1 cellular context compared by ENCODE assay signal in genomic region chr9:125143377-125144090, GRCh38.
TF ChIP-seq lines count a peak whose summit lies in the region.

SCAI (minus strand) TSS chr9:125143528; CDS start chr9:125143437, 91 bp downstream.

TF ChIP-seq in K562, 482 proteins besides CTCF, POLR2A, EP300 and RAD21 (continued from another document and continues in another):
- TF ChIP-seq UBTF (IDR thresholded peaks at IDR 0.05; ENCODE audit: borderline replicate concordance in 1 of 2, low read depth in 2 of 2, low read length in 2 of 2) (peak; percentile 71 to 82; a peak in 3 of 4 replicates), SUPT5H (IDR thresholded peaks at IDR 0.05) (no peak), TOE1 (IDR thresholded peaks at IDR 0.05; ENCODE audit: borderline replicate concordance) (peak; percentile 39; the same call in 1 of the 2 replicates), TOE1 (CRISPR knock-in tag; IDR thresholded peaks at IDR 0.05; ENCODE audit: borderline replicate concordance, low read depth) (no peak), ZNF277 (CRISPR knock-in tag; IDR thresholded peaks at IDR 0.05; ENCODE audit: borderline replicate concordance) (no peak), TAF15 (IDR thresholded peaks at IDR 0.05; ENCODE audit: low read depth, low read length) (no peak), ZBTB34 (CRISPR knock-in tag; IDR thresholded peaks at IDR 0.05) (no peak), ZHX1 (conservative IDR thresholded peaks at IDR 0.05; ENCODE audit: low read length) (no peak), ZMIZ1 (IDR thresholded peaks at IDR 0.05; ENCODE audit: low read depth in 2 of 2, low read length in 2 of 2) (0 out of 4 replicates have a peak, but pooled peaks of 1 of the 2 experiments have one; percentile 62), E2F6 (IDR thresholded peaks at IDR 0.05; ENCODE audit: borderline replicate concordance in 1 of 2, extremely low read depth in 1 of 2, insufficient read depth in 1 of 2, insufficient read length in 1 of 2, low read depth in 1 of 2, low read length in 1 of 2, poor library complexity in 1 of 2, severe bottlenecking in 1 of 2) (peak; percentile 95 to 96), RERE (CRISPR knock-in tag; IDR thresholded peaks at IDR 0.05; ENCODE audit: borderline replicate concordance) (no peak), ZBTB17 (CRISPR knock-in tag; IDR thresholded peaks at IDR 0.05) (no peak), BRD4 (IDR thresholded peaks at IDR 0.05) (no peak), FIP1L1 (IDR thresholded peaks at IDR 0.05; ENCODE audit: low read depth, low read length, poor library complexity, severe bottlenecking) (no peak), VEZF1 (CRISPR knock-in tag; IDR thresholded peaks at IDR 0.05) (peak; percentile 73), SAP30 (IDR thresholded peaks at IDR 0.05; ENCODE audit: borderline replicate concordance, insufficient read depth, low read depth, low read length, poor library complexity, severe bottlenecking) (no peak), STAT5A (IDR thresholded peaks at IDR 0.05; ENCODE audit: borderline replicate concordance, low read length) (no peak), TSC22D4 (tag; IDR thresholded peaks at IDR 0.05) (no peak), NR3C1 (CRISPR knock-in tag; IDR thresholded peaks at IDR 0.05) (no peak), ZNF354B (CRISPR knock-in tag; IDR thresholded peaks at IDR 0.05) (no peak), MTA1 (IDR thresholded peaks at IDR 0.05; ENCODE audit: borderline replicate concordance) (no peak), ARNT (IDR thresholded peaks at IDR 0.05) (no peak), SRF (CRISPR knock-in tag; IDR thresholded peaks at IDR 0.05) (no peak), ZNF668 (CRISPR knock-in tag; IDR thresholded peaks at IDR 0.05) (no peak), PATZ1 (CRISPR knock-in tag; IDR thresholded peaks at IDR 0.05; ENCODE audit: borderline replicate concordance) (no peak)
